ENCODE assay signal across 8 cellular contexts in genomic region chr3:158791259-158791920, GRCh38. TPM values are rescaled to one million over a fixed set of nuclear protein-coding genes. Genes with fewer than 3 reads are reported as not detected.
DNase-seq lines count a peak whose midpoint lies in the region; ATAC-seq and TF ChIP-seq lines count a peak whose summit lies in the region.

No MANE protein-coding gene starts in this region.

- no peak overlapping the region for H3K27ac Mint-ChIP-seq in activated CD4-positive, alpha-beta memory T cell treated with anti-CD3 and anti-CD28 coated beads, Interleukin-2, amount 10 ng/mL, durations not matched to agents 7 days and 5 days

- no peaks in the 10 kb centered on the region for H3K9me3 Mint-ChIP-seq in activated CD4-positive, alpha-beta memory T cell treated with anti-CD3 and anti-CD28 coated beads, Interleukin-2, amount 10 ng/mL, durations not matched to agents 7 days and 5 days

- H3K4me3 Mint-ChIP-seq in activated CD4-positive, alpha-beta memory T cell treated with anti-CD3 and anti-CD28 coated beads, Interleukin-2, amount 10 ng/mL, durations not matched to agents 7 days and 5 days: peak overlapping the region; percentile 34

- H3K4me1 ChIP-seq in osteoblast (ENCODE audit: insufficient read depth, low read length): peaks cover 37% of the 10 kb centered on the region

- CTCF ChIA-PET in activated CD4-positive, alpha-beta memory T cell treated with anti-CD3 and anti-CD28 coated beads, Interleukin-2, amount 10 ng/mL, durations not matched to agents 7 days and 5 days (lab: Charles Lee): interaction anchor here (0.8 to 4.0 kb wide), 14 partner anchors 10 to 469 kb away, joined by 3 to 133 read pairs (median 4); partner anchors contain the start of gene MFSD1

- H3K79me2 ChIP-seq in osteoblast (ENCODE audit: insufficient read depth, low read length): no peaks in the 10 kb centered on the region

- H3K36me3 Mint-ChIP-seq in activated CD4-positive, alpha-beta memory T cell treated with anti-CD3 and anti-CD28 coated beads, Interleukin-2, amount 10 ng/mL, durations not matched to agents 7 days and 5 days (ENCODE audit: low read depth): no peaks in the 10 kb centered on the region

- peak; percentile 87 for TF ChIP-seq CTCF in osteoblast (IDR thresholded peaks at IDR 0.05; ENCODE audit: extremely low read depth, low read depth, low read length)

- no peaks in the 10 kb centered on the region for H4K20me1 ChIP-seq in osteoblast (ENCODE audit: insufficient read depth, low read length)

- H3K4me2 ChIP-seq in osteoblast (ENCODE audit: insufficient read depth, low read length): peak overlapping the region; percentile 76

- H3K27me3 ChIP-seq in osteoblast (ENCODE audit: insufficient read depth, low read length): no peaks in the 10 kb centered on the region

- peak overlapping the region; percentile 87 for H2AFZ ChIP-seq in osteoblast (ENCODE audit: low read length)

- peaks cover 6% of the 10 kb centered on the region for H3K4me1 Mint-ChIP-seq in activated CD4-positive, alpha-beta memory T cell treated with anti-CD3 and anti-CD28 coated beads, Interleukin-2, amount 10 ng/mL, durations not matched to agents 7 days and 5 days

- peak overlapping the region; percentile 28 for H3K4me3 ChIP-seq in osteoblast (ENCODE audit: insufficient read depth, low read length)

- H3K9me3 ChIP-seq in osteoblast (ENCODE audit: low read depth, low read length): peaks cover 5% of the 10 kb centered on the region

- DNase-seq in DMS79 treated with DMSO at 0.1 percent for 48 hours (lab: John Stamatoyannopoulos, UW) (peak; percentile 69), NCI-H526 treated with DMSO at 0.1 percent for 48 hours (lab: John Stamatoyannopoulos, UW) (peak; percentile 62), fibroblast of the conjunctiva (ENCODE audit: low read depth) (peak; percentile 75), osteoblast (ENCODE audit: insufficient read length, low spot score, missing footprints) (no peak)
- peak; percentile 25 for DNase-seq in activated CD4-positive, alpha-beta memory T cell treated with anti-CD3 and anti-CD28 coated beads, Interleukin-2, amount 10 ng/mL, durations not matched to agents 7 days and 5 days

- H3K36me3 ChIP-seq in osteoblast (ENCODE audit: insufficient read depth, low read length): no peaks in the 10 kb centered on the region

- no peaks in the 10 kb centered on the region for H3K27me3 Mint-ChIP-seq in activated CD4-positive, alpha-beta memory T cell treated with anti-CD3 and anti-CD28 coated beads, Interleukin-2, amount 10 ng/mL, durations not matched to agents 7 days and 5 days

- POLR2A ChIA-PET in activated CD4-positive, alpha-beta memory T cell treated with anti-CD3 and anti-CD28 coated beads, Interleukin-2, amount 10 ng/mL, durations not matched to agents 7 days and 5 days (lab: Charles Lee): interaction anchor here (1.0 to 2.5 kb wide), 2 partner anchors 11 to 132 kb away, joined by 3 to 9 read pairs; partner anchors contain the start of gene MFSD1

- peak; percentile 74 for ATAC-seq in GM19468 (IDR thresholded peaks at IDR 0.05; ENCODE audit: extremely low read depth, unreplicated experiment)
- peak; percentile 55 for ATAC-seq in HG03521 (IDR thresholded peaks at IDR 0.05; ENCODE audit: unreplicated experiment)
- ATAC-seq in GM19397 (IDR thresholded peaks at IDR 0.05; ENCODE audit: unreplicated experiment): no peak

- H3K27ac ChIP-seq in osteoblast (ENCODE audit: low read depth, low read length): peak overlapping the region; percentile 74

RNA-seq across cellular contexts. Expression of gene MFSD1, which starts 10.5 kb away (rescaled TPM):
- total RNA-seq in activated CD4-positive, alpha-beta memory T cell treated with anti-CD3 and anti-CD28 coated beads, Interleukin-2, amount 10 ng/mL, durations not matched to agents 7 days and 5 days: 10 to 100 TPM; 26.9 to 27.4 TPM
- total RNA-seq in osteoblast: 170 and 183 TPM in 2 replicates

RNA-seq across cellular contexts. Expression of gene RARRES1, which starts 59.1 kb away (rescaled TPM):
- not detected for total RNA-seq in activated CD4-positive, alpha-beta memory T cell treated with anti-CD3 and anti-CD28 coated beads, Interleukin-2, amount 10 ng/mL, durations not matched to agents 7 days and 5 days
- 13.6 and 19.5 TPM in 2 replicates for total RNA-seq in osteoblast

Comparison
In these comparisons a context has a peak if more than half of its experiments do, and no peak if none do; other contexts are left out.
1. RNA of gene RARRES1, which starts 59.1 kb away (total RNA-seq): 13.6 to 19.5 TPM in osteoblast; not detected in activated CD4-positive, alpha-beta memory T cell treated with anti-CD3 and anti-CD28 coated beads, Interleukin-2, amount 10 ng/mL, durations not matched to agents 7 days and 5 days; every median in the first group is over 10 times any median in the second.